1 cellular context compared by ENCODE assay signal in the genomic region with DNA sequence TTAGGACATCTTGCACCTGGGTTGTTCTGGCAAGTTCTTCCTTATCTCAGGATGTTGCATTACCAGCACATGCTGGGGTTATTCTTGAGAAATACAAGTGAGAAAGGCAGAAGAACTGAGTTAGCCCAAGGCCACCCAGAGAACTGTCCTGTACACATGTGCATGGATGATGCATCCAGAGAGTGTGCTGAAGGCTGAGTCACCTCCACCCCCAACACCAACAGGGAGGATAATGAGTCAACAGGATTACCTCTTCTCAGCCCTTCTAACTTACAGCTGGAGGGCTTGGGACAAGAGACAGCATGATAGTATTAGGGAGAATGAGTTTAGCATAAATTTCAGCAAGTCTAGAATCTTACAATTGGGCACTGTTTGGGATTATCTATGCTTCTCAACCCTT.
TF ChIP-seq lines count a peak whose summit lies in the region.

No MANE protein-coding gene starts in this region.

TF ChIP-seq in HEK293, 187 proteins besides CTCF, POLR2A, EP300 and RAD21 (continued from another document):
- TF ChIP-seq, protein P1, sequence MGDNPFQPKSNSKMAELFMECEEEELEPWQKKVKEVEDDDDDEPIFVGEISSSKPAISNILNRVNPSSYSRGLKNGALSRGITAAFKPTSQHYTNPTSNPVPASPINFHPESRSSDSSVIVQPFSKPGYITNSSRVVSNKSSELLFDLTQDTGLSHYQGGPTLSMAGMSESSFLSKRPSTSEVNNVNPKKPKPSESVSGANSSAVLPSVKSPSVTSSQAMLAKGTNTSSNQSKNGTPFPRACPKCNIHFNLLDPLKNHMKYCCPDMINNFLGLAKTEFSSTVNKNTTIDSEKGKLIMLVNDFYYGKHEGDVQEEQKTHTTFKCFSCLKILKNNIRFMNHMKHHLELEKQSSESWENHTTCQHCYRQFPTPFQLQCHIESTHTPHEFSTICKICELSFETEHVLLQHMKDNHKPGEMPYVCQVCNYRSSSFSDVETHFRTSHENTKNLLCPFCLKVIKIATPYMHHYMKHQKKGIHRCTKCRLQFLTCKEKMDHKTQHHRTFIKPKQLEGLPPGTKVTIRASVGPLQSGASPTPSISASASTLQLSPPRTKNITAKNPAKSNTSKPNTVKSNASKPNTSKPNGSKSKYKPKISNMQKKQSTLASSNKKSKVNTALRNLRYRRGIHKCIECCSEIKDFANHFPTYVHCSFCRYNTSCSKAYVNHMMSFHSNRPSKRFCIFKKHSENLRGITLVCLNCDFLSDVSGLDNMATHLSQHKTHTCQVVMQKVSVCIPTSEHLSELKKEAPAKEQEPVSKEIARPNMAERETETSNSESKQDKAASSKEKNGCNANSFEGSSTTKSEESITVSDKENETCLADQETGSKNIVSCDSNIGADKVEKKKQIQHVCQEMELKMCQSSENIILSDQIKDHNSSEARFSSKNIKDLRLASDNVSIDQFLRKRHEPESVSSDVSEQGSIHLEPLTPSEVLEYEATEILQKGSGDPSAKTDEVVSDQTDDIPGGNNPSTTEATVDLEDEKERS (tag by site-specific recombination; IDR thresholded peaks at IDR 0.05), result no peak
- TF ChIP-seq, protein P2, sequence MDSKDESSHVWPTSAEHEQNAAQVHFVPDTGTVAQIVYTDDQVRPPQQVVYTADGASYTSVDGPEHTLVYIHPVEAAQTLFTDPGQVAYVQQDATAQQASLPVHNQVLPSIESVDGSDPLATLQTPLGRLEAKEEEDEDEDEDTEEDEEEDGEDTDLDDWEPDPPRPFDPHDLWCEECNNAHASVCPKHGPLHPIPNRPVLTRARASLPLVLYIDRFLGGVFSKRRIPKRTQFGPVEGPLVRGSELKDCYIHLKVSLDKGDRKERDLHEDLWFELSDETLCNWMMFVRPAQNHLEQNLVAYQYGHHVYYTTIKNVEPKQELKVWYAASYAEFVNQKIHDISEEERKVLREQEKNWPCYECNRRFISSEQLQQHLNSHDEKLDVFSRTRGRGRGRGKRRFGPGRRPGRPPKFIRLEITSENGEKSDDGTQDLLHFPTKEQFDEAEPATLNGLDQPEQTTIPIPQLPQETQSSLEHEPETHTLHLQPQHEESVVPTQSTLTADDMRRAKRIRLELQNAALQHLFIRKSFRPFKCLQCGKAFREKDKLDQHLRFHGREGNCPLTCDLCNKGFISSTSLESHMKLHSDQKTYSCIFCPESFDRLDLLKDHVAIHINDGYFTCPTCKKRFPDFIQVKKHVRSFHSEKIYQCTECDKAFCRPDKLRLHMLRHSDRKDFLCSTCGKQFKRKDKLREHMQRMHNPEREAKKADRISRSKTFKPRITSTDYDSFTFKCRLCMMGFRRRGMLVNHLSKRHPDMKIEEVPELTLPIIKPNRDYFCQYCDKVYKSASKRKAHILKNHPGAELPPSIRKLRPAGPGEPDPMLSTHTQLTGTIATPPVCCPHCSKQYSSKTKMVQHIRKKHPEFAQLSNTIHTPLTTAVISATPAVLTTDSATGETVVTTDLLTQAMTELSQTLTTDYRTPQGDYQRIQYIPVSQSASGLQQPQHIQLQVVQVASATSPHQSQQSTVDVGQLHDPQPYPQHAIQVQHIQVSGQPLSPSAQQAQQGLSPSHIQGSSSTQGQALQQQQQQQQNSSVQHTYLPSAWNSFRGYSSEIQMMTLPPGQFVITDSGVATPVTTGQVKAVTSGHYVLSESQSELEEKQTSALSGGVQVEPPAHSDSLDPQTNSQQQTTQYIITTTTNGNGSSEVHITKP (tag by site-specific recombination; IDR thresholded peaks at IDR 0.05), result peak; percentile 16; the same call in 1 of the 2 replicates
- TF ChIP-seq GLIS1 (tag by site-specific recombination; IDR thresholded peaks at IDR 0.05), result no peak
- TF ChIP-seq ZNF10 (tag by site-specific recombination; IDR thresholded peaks at IDR 0.05), result no peak
- TF ChIP-seq ZNF600 (tag by site-specific recombination; IDR thresholded peaks at IDR 0.05), result no peak
